22 cellular contexts compared by ENCODE assay signal in the genomic region with DNA sequence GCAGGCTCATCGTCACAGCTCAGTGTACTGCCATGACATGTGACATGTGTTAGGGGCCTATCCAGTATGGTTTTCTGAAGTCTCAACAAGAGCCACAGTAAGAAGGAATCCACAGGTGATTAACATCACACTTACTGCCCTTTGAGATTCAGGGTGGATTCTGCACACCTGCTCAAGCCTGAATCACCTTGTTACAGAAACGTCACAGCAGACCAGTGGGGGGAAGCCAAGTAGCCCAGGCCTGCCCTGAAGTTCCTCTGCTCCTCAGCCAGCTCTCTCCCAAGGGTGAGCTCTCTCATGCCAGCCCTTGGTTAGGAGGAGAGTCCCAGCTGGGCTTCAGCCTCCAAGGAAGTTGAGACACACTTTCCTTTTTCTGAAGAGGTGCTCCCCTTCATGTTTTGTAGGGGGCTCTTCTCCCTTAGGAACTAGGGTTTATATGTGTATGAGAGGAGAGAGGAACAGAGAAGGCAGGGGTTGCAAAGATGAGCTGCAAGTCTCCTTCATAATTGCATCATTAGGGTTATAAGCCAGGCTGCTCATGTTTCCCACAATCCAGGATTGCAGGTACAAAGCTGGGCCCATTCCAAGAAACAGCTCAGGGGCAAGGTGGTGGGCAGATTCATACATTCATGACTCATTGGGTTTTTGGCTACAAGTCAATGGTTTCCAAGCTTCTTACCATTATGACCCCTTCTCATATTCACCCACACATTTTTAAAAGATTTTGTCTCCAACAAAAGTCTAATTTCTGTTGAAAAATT.
DNase-seq lines count a peak whose midpoint lies in the region; ATAC-seq and TF ChIP-seq lines count a peak whose summit lies in the region.
"Had no signal": no experiment of that assay in that cellular context is flagged by ENCODE, and none has a peak within 500 bp of the region (broad histone marks: within the 10 kb centered on the region; RNA-seq: fewer than 3 reads in every experiment).

No MANE protein-coding gene starts in this region.

- H3K79me2 ChIP-seq in DND-41 (ENCODE audit: insufficient read depth, low read length), result no peaks in the 10 kb centered on the region
- H3K79me2 ChIP-seq: parathyroid adenoma had no signal

- no peaks in the 10 kb centered on the region for H3K9me3 ChIP-seq in DND-41 (ENCODE audit: insufficient read depth, low read length, severe bottlenecking)
- H3K9me3 ChIP-seq: esophagus squamous epithelium had no signal

- TF ChIP-seq RAD21 in Ishikawa (IDR thresholded peaks at IDR 0.05; ENCODE audit: low read depth), result no peak

- H3K4me1 ChIP-seq in DND-41 (ENCODE audit: insufficient read depth, low read length), result no peaks in the 10 kb centered on the region
- H3K4me1 ChIP-seq: parathyroid adenoma had no signal

- H3K4me1 Mint-ChIP-seq in activated naive CD8-positive, alpha-beta T cell treated with anti-CD3 and anti-CD28 coated beads, Interleukin-2, amount 50 U/mL, for 24 hours, result peaks cover 6% of the 10 kb centered on the region
- H3K4me1 Mint-ChIP-seq: brain had no signal

- H2AFZ ChIP-seq in DND-41 (ENCODE audit: low read depth, low read length), result no peak overlapping the region
- H2AFZ ChIP-seq: parathyroid adenoma had no signal

- peaks cover 63% of the 10 kb centered on the region for H3K36me3 ChIP-seq in DND-41 (ENCODE audit: insufficient read depth, low read length)

- DNase-seq in DND-41, result no peak
- DNase-seq in activated naive CD8-positive, alpha-beta T cell treated with anti-CD3 and anti-CD28 coated beads, Interleukin-2, amount 50 U/mL, for 24 hours, result no peak
- DNase-seq in glomerular visceral epithelial cell (ENCODE audit: extremely low spot score), result peak; percentile 71
- no peak for DNase-seq in NK-92 (lab: John Stamatoyannopoulos, UW; ENCODE audit: unreplicated experiment)
- DNase-seq in T-helper 2 cell, result no peak
- DNase-seq: activated CD8-positive, alpha-beta memory T cell treated with anti-CD3 and anti-CD28 coated beads, Interleukin-2, amount 50 U/mL, for 48 hours; activated naive CD4-positive, alpha-beta T cell; COR-L47; esophagus squamous epithelium; GOT3; naive thymus-derived CD4-positive, alpha-beta T cell; NCI-H1436 treated with DMSO at 0.1 percent for 48 hours; NCI-H446; stimulated activated CD4-positive, alpha-beta T cell treated with anti-CD3 and anti-CD28 coated beads, Interleukin-4, amount 100 ng/mL, for 4 hours had no signal

- H3K4me3 Mint-ChIP-seq in activated naive CD8-positive, alpha-beta T cell treated with anti-CD3 and anti-CD28 coated beads, Interleukin-2, amount 50 U/mL, for 24 hours, result no peak overlapping the region
- H3K4me3 Mint-ChIP-seq: brain; naive thymus-derived CD4-positive, alpha-beta T cell had no signal

- H3K4me2 ChIP-seq in DND-41 (ENCODE audit: insufficient read depth, low read length), result no peak overlapping the region
- H3K4me2 ChIP-seq: KMS-11 had no signal

- no peak overlapping the region for H3K4me3 ChIP-seq in DND-41 (ENCODE audit: low read depth in 1 of 2, low read length in 2 of 2)
- H3K4me3 ChIP-seq: esophagus squamous epithelium, skin epidermis had no signal

- H3K27ac Mint-ChIP-seq in activated naive CD8-positive, alpha-beta T cell treated with anti-CD3 and anti-CD28 coated beads, Interleukin-2, amount 50 U/mL, for 24 hours, result peak overlapping the region; percentile 55
- H3K27ac Mint-ChIP-seq: brain had no signal

- H3K9ac ChIP-seq in DND-41 (ENCODE audit: low read depth, low read length), result no peak overlapping the region
- H3K9ac ChIP-seq: KMS-11, parathyroid adenoma had no signal

- no peaks in the 10 kb centered on the region for H3K27me3 ChIP-seq in DND-41 (ENCODE audit: insufficient read depth, low read length, poor library complexity)
- H3K27me3 ChIP-seq: esophagus squamous epithelium had no signal

- no peak for TF ChIP-seq EP300 in Ishikawa (IDR thresholded peaks at IDR 0.05; ENCODE audit: borderline replicate concordance)

- H4K20me1 ChIP-seq in DND-41 (ENCODE audit: insufficient read depth, low read length), result no peaks in the 10 kb centered on the region

- H3K36me3 Mint-ChIP-seq in activated naive CD8-positive, alpha-beta T cell treated with anti-CD3 and anti-CD28 coated beads, Interleukin-2, amount 50 U/mL, for 24 hours (ENCODE audit: low read depth), result peaks cover 20% of the 10 kb centered on the region

- 0 out of 3 replicates have a peak, but pooled peaks have one; percentile 22 for ATAC-seq in DND-41 (ENCODE audit: insufficient read depth, low read depth)
- ATAC-seq in activated naive CD8-positive, alpha-beta T cell treated with anti-CD3 and anti-CD28 coated beads, Interleukin-2, amount 50 U/mL, for 24 hours, result no peak
- no peak for ATAC-seq in HG03139 (IDR thresholded peaks at IDR 0.05; ENCODE audit: unreplicated experiment)
- ATAC-seq in GM18498 (IDR thresholded peaks at IDR 0.05; ENCODE audit: unreplicated experiment), result no peak
- ATAC-seq: naive thymus-derived CD4-positive, alpha-beta T cell had no signal

- H3K27ac ChIP-seq in DND-41 (ENCODE audit: low read length), result no peak overlapping the region
- H3K27ac ChIP-seq: esophagus squamous epithelium, HL-60, KMS-11, parathyroid adenoma, skin epidermis had no signal

- TF ChIP-seq CTCF in DND-41 (IDR thresholded peaks at IDR 0.05; ENCODE audit: borderline replicate concordance, extremely low read depth, low read length, poor library complexity, severe bottlenecking), result no peak

- no peaks in the 10 kb centered on the region for H3K27me3 Mint-ChIP-seq in activated naive CD8-positive, alpha-beta T cell treated with anti-CD3 and anti-CD28 coated beads, Interleukin-2, amount 50 U/mL, for 24 hours
- H3K27me3 Mint-ChIP-seq: brain; naive thymus-derived CD4-positive, alpha-beta T cell had no signal

- no peaks in the 10 kb centered on the region for H3K9me3 Mint-ChIP-seq in activated naive CD8-positive, alpha-beta T cell treated with anti-CD3 and anti-CD28 coated beads, Interleukin-2, amount 50 U/mL, for 24 hours
- H3K9me3 Mint-ChIP-seq: brain; naive thymus-derived CD4-positive, alpha-beta T cell had no signal

TF ChIP-seq in Ishikawa, 13 proteins besides CTCF, POLR2A, EP300 and RAD21:
- peak; percentile 81 for TF ChIP-seq NFIC (IDR thresholded peaks at IDR 0.05)
- TF ChIP-seq TCF12 (IDR thresholded peaks at IDR 0.05; ENCODE audit: low read depth), result no peak
- TF ChIP-seq CEBPB (IDR thresholded peaks at IDR 0.05), result peak; percentile 76
- TF ChIP-seq, protein P1, sequence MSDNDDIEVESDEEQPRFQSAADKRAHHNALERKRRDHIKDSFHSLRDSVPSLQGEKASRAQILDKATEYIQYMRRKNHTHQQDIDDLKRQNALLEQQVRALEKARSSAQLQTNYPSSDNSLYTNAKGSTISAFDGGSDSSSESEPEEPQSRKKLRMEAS (IDR thresholded peaks at IDR 0.05), result 0 out of 2 replicates have a peak, but pooled peaks have one; percentile 12
- no peak for TF ChIP-seq ZBTB7A (IDR thresholded peaks at IDR 0.05; ENCODE audit: low read depth)
- TF ChIP-seq FOXM1 (IDR thresholded peaks at IDR 0.05; ENCODE audit: borderline replicate concordance, low read depth), result no peak
- no peak for TF ChIP-seq CREB1 (IDR thresholded peaks at IDR 0.05; ENCODE audit: low read depth)
